In the genomic region with DNA sequence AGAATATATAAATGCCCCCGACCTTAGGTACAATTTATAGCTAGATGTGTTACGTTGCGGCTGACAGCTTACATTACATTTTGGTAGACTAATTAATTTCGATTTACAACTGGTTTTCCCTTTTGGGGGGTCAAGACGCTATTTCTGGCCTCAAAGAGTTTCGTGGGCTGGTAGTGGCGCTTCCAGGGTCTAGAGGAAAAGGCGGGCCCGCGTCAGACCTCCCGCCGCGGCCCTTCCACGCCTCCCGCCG, we compare ENCODE assay signal across 8 cellular contexts. TPM values are rescaled to one million over a fixed set of nuclear protein-coding genes. Genes with fewer than 3 reads are reported as not detected.
DNase-seq lines count a peak whose midpoint lies in the region; ATAC-seq and TF ChIP-seq lines count a peak whose summit lies in the region.

No MANE protein-coding gene starts in this region.

- H3K36me3 ChIP-seq in iPS-15b (ENCODE audit: control insufficient read depth, insufficient read depth, low read length) (no peaks in the 10 kb centered on the region), stomach (peaks cover 0 to 5% (median 0%) of the 10 kb centered on the region in 4 donors)

- no peak for TF ChIP-seq CTCF in stomach (IDR thresholded peaks at IDR 0.05)

- POLR2A ChIA-PET in activated CD4-positive, alpha-beta memory T cell treated with anti-CD3 and anti-CD28 coated beads, Interleukin-2, amount 10 ng/mL, durations not matched to agents 7 days and 5 days (lab: Charles Lee), result interaction anchor here (0.6 to 5.7 kb wide), 21 partner anchors 9 to 857 kb away, joined by 3 to 51 read pairs (median 5); a partner anchor contains a TSS

- no peak overlapping the region for H3K9ac ChIP-seq in iPS-15b (ENCODE audit: low read depth, low read length)

- TF ChIP-seq POLR2A in stomach (IDR thresholded peaks at IDR 0.05), result no peak

- H3K9me3 Mint-ChIP-seq in activated CD4-positive, alpha-beta memory T cell treated with anti-CD3 and anti-CD28 coated beads, Interleukin-2, amount 10 ng/mL, durations not matched to agents 7 days and 5 days, result no peaks in the 10 kb centered on the region

- intact Hi-C loops in stomach (cut with DNase I; ENCODE audit: low total_unique reads) (loop anchor here (5.0 kb wide), 2 partner anchors 53 to 68 kb away; a partner anchor contains a TSS), sciatic nerve (cut with DNase I) (no loop called here)

- H3K4me1 ChIP-seq in iPS-15b (ENCODE audit: control insufficient read depth, insufficient read depth, low read length) (no peaks in the 10 kb centered on the region), stomach (peaks cover 19 to 79% (median 57%) of the 10 kb centered on the region in 4 donors)

- peak overlapping the region; percentile 96 for H3K4me3 Mint-ChIP-seq in activated CD4-positive, alpha-beta memory T cell treated with anti-CD3 and anti-CD28 coated beads, Interleukin-2, amount 10 ng/mL, durations not matched to agents 7 days and 5 days

- peak overlapping the region; percentile 90 to 99 (median 92) for H3K27ac ChIP-seq in stomach

- peaks cover 21% of the 10 kb centered on the region for H3K36me3 Mint-ChIP-seq in activated CD4-positive, alpha-beta memory T cell treated with anti-CD3 and anti-CD28 coated beads, Interleukin-2, amount 10 ng/mL, durations not matched to agents 7 days and 5 days (ENCODE audit: low read depth)

- H3K9me3 ChIP-seq in iPS-15b (ENCODE audit: control insufficient read depth, insufficient read depth, low read length) (no peaks in the 10 kb centered on the region), stomach (no peaks in the 10 kb centered on the region)

- no peak for TF ChIP-seq EP300 in stomach (IDR thresholded peaks at IDR 0.05)

- H3K27ac Mint-ChIP-seq in activated CD4-positive, alpha-beta memory T cell treated with anti-CD3 and anti-CD28 coated beads, Interleukin-2, amount 10 ng/mL, durations not matched to agents 7 days and 5 days, result peak overlapping the region; percentile 92

- no peak for ATAC-seq in sciatic nerve
- no peak for ATAC-seq in HG03045 (IDR thresholded peaks at IDR 0.05; ENCODE audit: unreplicated experiment)

- H3K27me3 Mint-ChIP-seq in activated CD4-positive, alpha-beta memory T cell treated with anti-CD3 and anti-CD28 coated beads, Interleukin-2, amount 10 ng/mL, durations not matched to agents 7 days and 5 days, result no peaks in the 10 kb centered on the region

- H3K4me3 ChIP-seq in iPS-15b (ENCODE audit: low read depth, low read length), result peak overlapping the region; percentile 77
- H3K4me3 ChIP-seq in stomach, result peak overlapping the region; percentile 77 to 92 (median 84)

- no peaks in the 10 kb centered on the region for H3K27me3 ChIP-seq in iPS-15b (ENCODE audit: control insufficient read depth, insufficient read depth, low read length)
- no peaks in the 10 kb centered on the region for H3K27me3 ChIP-seq in stomach

- peaks cover 51% of the 10 kb centered on the region for H3K4me1 Mint-ChIP-seq in activated CD4-positive, alpha-beta memory T cell treated with anti-CD3 and anti-CD28 coated beads, Interleukin-2, amount 10 ng/mL, durations not matched to agents 7 days and 5 days

- CTCF ChIA-PET in activated CD4-positive, alpha-beta memory T cell treated with anti-CD3 and anti-CD28 coated beads, Interleukin-2, amount 10 ng/mL, durations not matched to agents 7 days and 5 days (lab: Charles Lee), result interaction anchor here (0.9 to 3.3 kb wide), 14 partner anchors 9 to 118 kb away, joined by 3 to 38 read pairs (median 6); a partner anchor contains a TSS

- 0 to 1% (median 0%) methylated on average over 15 to 16 of the region's 16 CpGs for WGBS in stomach, 5 donors

- DNase-seq in DMS79 (lab: John Stamatoyannopoulos, UW) (peak; percentile 27), DMS79 treated with DMSO at 0.1 percent for 48 hours (lab: John Stamatoyannopoulos, UW) (no peak), stomach (no peak), sciatic nerve (ENCODE audit: low spot score) (no peak), HuH-7.5 (ENCODE audit: low spot score) (no peak)
- DNase-seq in activated CD4-positive, alpha-beta memory T cell treated with anti-CD3 and anti-CD28 coated beads, Interleukin-2, amount 10 ng/mL, durations not matched to agents 7 days and 5 days, result no peak

RNA-seq across cellular contexts. Expression of a gene that starts 0.4 kb away (rescaled TPM):
- total RNA-seq in activated CD4-positive, alpha-beta memory T cell treated with anti-CD3 and anti-CD28 coated beads, Interleukin-2, amount 10 ng/mL, durations not matched to agents 7 days and 5 days, result 10 to 100 TPM; 60.2 to 63.2 TPM
- total RNA-seq in stomach (10 to 100 TPM in 4 of 5 donors, 1 to 10 TPM in 1; 5.8 to 71.2 (median 43.3) TPM), sciatic nerve (33.5 TPM)
- 10 to 100 TPM; 38.2 to 45.2 (median 38.4) TPM for polyA plus RNA-seq in stomach

RNA-seq across cellular contexts. Expression of a gene that starts 1.0 kb away (rescaled TPM):
- 10 to 100 TPM; 19.9 to 20.8 TPM for total RNA-seq in activated CD4-positive, alpha-beta memory T cell treated with anti-CD3 and anti-CD28 coated beads, Interleukin-2, amount 10 ng/mL, durations not matched to agents 7 days and 5 days
- 10 to 100 TPM in 2 of 5 donors, 1 to 10 TPM in 3; 2.9 to 23.5 (median 9.4) TPM for total RNA-seq in stomach
- 10 to 100 TPM; 11.7 to 18.6 (median 17.3) TPM for polyA plus RNA-seq in stomach
- 26.9 TPM for total RNA-seq in sciatic nerve

RNA-seq across cellular contexts. Expression of a gene that starts 51.1 kb away (rescaled TPM):
- not detected for total RNA-seq in activated CD4-positive, alpha-beta memory T cell treated with anti-CD3 and anti-CD28 coated beads, Interleukin-2, amount 10 ng/mL, durations not matched to agents 7 days and 5 days
- total RNA-seq in stomach (not detected), sciatic nerve (not detected)
- not detected for polyA plus RNA-seq in stomach

RNA-seq across cellular contexts. Expression of a gene that starts 55.5 kb away (rescaled TPM):
- 10 to 100 TPM; 17.8 to 19.7 TPM for total RNA-seq in activated CD4-positive, alpha-beta memory T cell treated with anti-CD3 and anti-CD28 coated beads, Interleukin-2, amount 10 ng/mL, durations not matched to agents 7 days and 5 days
- total RNA-seq in stomach, result 10 to 100 TPM in 4 of 5 donors, 1 to 10 TPM in 1; 7.6 to 44.3 (median 14.1) TPM
- 10 to 100 TPM; 23.3 to 29.9 (median 26.1) TPM for polyA plus RNA-seq in stomach
- 16.6 TPM for total RNA-seq in sciatic nerve
